ENCODE assay signal across 23 cellular contexts in genomic region chrX:122579036-122579435, GRCh38.
A peak's percentile ranks its signal among the peaks of the same experiment; 100 is the strongest.
DNase-seq lines count a peak whose midpoint lies in the region; ATAC-seq, FAIRE-seq and TF ChIP-seq lines count a peak whose summit lies in the region.
"Had no signal": no experiment of that assay in that cellular context is flagged by ENCODE, and none has a peak within 500 bp of the region (broad histone marks: within the 10 kb centered on the region; RNA-seq: fewer than 3 reads in every experiment).

No MANE protein-coding gene starts in this region.

- no peak overlapping the region for H3K9ac ChIP-seq in skeletal muscle satellite cell (ENCODE audit: low read depth, low read length)
- H3K9ac ChIP-seq: BLaER1 treated with 17β-estradiol and CSF1 and Interleukin-3, amounts not matched to agents 10 nM and 100 nM had no signal

- no peak overlapping the region for H3K4me3 ChIP-seq in SJCRH30
- no peak overlapping the region for H3K4me3 ChIP-seq in skeletal muscle satellite cell (ENCODE audit: low read length)
- H3K4me3 ChIP-seq in breast epithelium = no peak overlapping the region
- H3K4me3 ChIP-seq in sigmoid colon = no peak overlapping the region
- H3K4me3 ChIP-seq: A549; BLaER1 treated with 17β-estradiol and CSF1 and Interleukin-3, amounts not matched to agents 10 nM and 100 nM; GM12878 had no signal

- H3K4me1 ChIP-seq in SJCRH30 (peaks cover 7% of the 10 kb centered on the region), skeletal muscle satellite cell (ENCODE audit: control insufficient read depth, insufficient read depth, low read length) (peaks cover 7% of the 10 kb centered on the region), breast epithelium (no peaks in the 10 kb centered on the region), sigmoid colon (no peaks in the 10 kb centered on the region)
- H3K4me1 ChIP-seq: A549; BE2C; BLaER1 treated with 17β-estradiol and CSF1 and Interleukin-3, amounts not matched to agents 10 nM and 100 nM had no signal

- TF ChIP-seq EP300 in sigmoid colon (IDR thresholded peaks at IDR 0.05) = no peak

- 0 out of 2 replicates have a peak, but pooled peaks cover 8% of the 10 kb centered on the region for H3K9me3 ChIP-seq in SJCRH30 (replicated peaks)
- H3K9me3 ChIP-seq in skeletal muscle satellite cell (replicated peaks; ENCODE audit: low read length) = no peaks in the 10 kb centered on the region
- no peaks in the 10 kb centered on the region for H3K9me3 ChIP-seq in breast epithelium
- no peaks in the 10 kb centered on the region for H3K9me3 ChIP-seq in sigmoid colon
- H3K9me3 ChIP-seq: A549, BE2C had no signal

- no peaks in the 10 kb centered on the region for H3K36me3 ChIP-seq in SJCRH30
- H3K36me3 ChIP-seq in skeletal muscle satellite cell (ENCODE audit: insufficient read depth, low read length) = no peaks in the 10 kb centered on the region
- H3K36me3 ChIP-seq in breast epithelium = no peaks in the 10 kb centered on the region
- no peaks in the 10 kb centered on the region for H3K36me3 ChIP-seq in sigmoid colon
- H3K36me3 ChIP-seq: BE2C; BLaER1 treated with 17β-estradiol and CSF1 and Interleukin-3, amounts not matched to agents 10 nM and 100 nM had no signal

- 72 to 93% methylated on average over 2 of the region's 2 CpGs for WGBS in sigmoid colon, 2 donors

- intact Hi-C loops in breast epithelium (cut with DNase I; ENCODE audit: low total_unique reads) = no loop called here
- intact Hi-C loops in sigmoid colon (cut with DNase I) = no loop called here

- TF ChIP-seq POLR2A in breast epithelium (IDR thresholded peaks at IDR 0.05) (no peak), sigmoid colon (IDR thresholded peaks at IDR 0.05) (no peak)

- peak; percentile 49 for FAIRE-seq in colon (lab: Jason Lieb, UNC)
- FAIRE-seq: GM12878, GM19239, H1 had no signal

- H3K27me3 ChIP-seq in SJCRH30 (no peaks in the 10 kb centered on the region), skeletal muscle satellite cell (ENCODE audit: control insufficient read depth, insufficient read depth, low read length) (no peaks in the 10 kb centered on the region), breast epithelium (no peaks in the 10 kb centered on the region), sigmoid colon (no peaks in the 10 kb centered on the region)
- H3K27me3 ChIP-seq: BE2C had no signal

- peak overlapping the region; percentile 21 for H3K4me2 ChIP-seq in skeletal muscle satellite cell (ENCODE audit: low read length)
- H3K4me2 ChIP-seq: A549; BLaER1 treated with 17β-estradiol and CSF1 and Interleukin-3, amounts not matched to agents 10 nM and 100 nM had no signal

- peak overlapping the region; percentile 44 for H3K27ac ChIP-seq in SJCRH30
- no peak overlapping the region for H3K27ac ChIP-seq in breast epithelium
- H3K27ac ChIP-seq in sigmoid colon = no peak overlapping the region
- H3K27ac ChIP-seq: A549; BLaER1 treated with 17β-estradiol and CSF1 and Interleukin-3, amounts not matched to agents 10 nM and 100 nM had no signal

- no peak for ATAC-seq in GM21515 (IDR thresholded peaks at IDR 0.05; ENCODE audit: unreplicated experiment)
- ATAC-seq: A549, GM12878 had no signal

- DNase-seq in ELR (ENCODE audit: low read depth) (peak; percentile 23), SJCRH30 (no peak), breast epithelium (ENCODE audit: low spot score in 2 of 2) (no peak), sigmoid colon (no peak)
- DNase-seq: 8988T; ACHN; AML-193; BE2C; Calu3; CD4-positive, alpha-beta memory T cell; COR-L47; DMS53; DMS79 treated with DMSO at 0.1 percent for 48 hours; GDM1; H7 had no signal

- no peak for TF ChIP-seq CTCF in breast epithelium (IDR thresholded peaks at IDR 0.05)
- TF ChIP-seq CTCF in sigmoid colon (IDR thresholded peaks at IDR 0.05) = no peak
